In genomic region chr3:153350420-153350819, GRCh38 we compare ENCODE assay signal across 15 cellular contexts.
DNase-seq lines count a peak whose midpoint lies in the region; ATAC-seq, FAIRE-seq and TF ChIP-seq lines count a peak whose summit lies in the region.
"Had no signal": no experiment of that assay in that cellular context is flagged by ENCODE, and none has a peak within 500 bp of the region (broad histone marks: within the 10 kb centered on the region; RNA-seq: fewer than 3 reads in every experiment).

No MANE protein-coding gene starts in this region.

- H3K9me3 Mint-ChIP-seq in HFFc6, result no peaks in the 10 kb centered on the region
- peaks cover 6% of the 10 kb centered on the region for H3K9me3 Mint-ChIP-seq in astrocyte (ENCODE audit: unreplicated experiment)
- H3K9me3 Mint-ChIP-seq in stimulated activated memory B cell treated with anti-CD40 and anti-IgM and Interleukin-4, amounts not matched to agents 10 μg/mL and 1 μg/mL and 100 μg/mL, for 72 hours, result no peaks in the 10 kb centered on the region
- H3K9me3 Mint-ChIP-seq: natural killer cell had no signal

- H3K27me3 ChIP-seq in astrocyte (ENCODE audit: insufficient read depth, low read length), result no peaks in the 10 kb centered on the region
- no peaks in the 10 kb centered on the region for H3K27me3 ChIP-seq in keratinocyte (ENCODE audit: control insufficient read depth, extremely low read depth, insufficient read depth, low read length)
- H3K27me3 ChIP-seq: BLaER1 treated with 17β-estradiol and CSF1 and Interleukin-3, amounts not matched to agents 10 nM and 100 nM; vagina had no signal

- DNase-seq in AG08395 (ENCODE audit: low spot score), result peak; percentile 71
- peak; percentile 70 for DNase-seq in HFFc6
- DNase-seq in astrocyte (ENCODE audit: low read depth), result peak; percentile 95
- peak; percentile 46 for DNase-seq in keratinocyte (ENCODE audit: low read depth, low spot score)
- DNase-seq in GM19238 (ENCODE audit: insufficient read length, low spot score), result no peak
- DNase-seq: natural killer cell, NCI-H1105, NCI-H524, SHP77 had no signal

- H3K4me3 ChIP-seq in astrocyte (ENCODE audit: insufficient read depth, low read depth, low read length) (no peak overlapping the region), keratinocyte (ENCODE audit: control insufficient read depth in 2 of 3, extremely low read depth in 1 of 3, insufficient read depth in 2 of 3, low read depth in 1 of 3, low read length in 3 of 3) (no peak overlapping the region)
- H3K4me3 ChIP-seq: BLaER1 treated with 17β-estradiol and CSF1 and Interleukin-3, amounts not matched to agents 10 nM and 100 nM; vagina had no signal

- no peaks in the 10 kb centered on the region for H4K20me1 ChIP-seq in astrocyte (ENCODE audit: insufficient read depth, low read length)
- H4K20me1 ChIP-seq in keratinocyte (ENCODE audit: control insufficient read depth, extremely low read depth, insufficient read depth, low read length), result no peaks in the 10 kb centered on the region
- H4K20me1 ChIP-seq: BLaER1 treated with 17β-estradiol and CSF1 and Interleukin-3, amounts not matched to agents 10 nM and 100 nM had no signal

- H3K4me3 Mint-ChIP-seq in HFFc6 (no peak overlapping the region), astrocyte (ENCODE audit: unreplicated experiment) (no peak overlapping the region)
- H3K4me3 Mint-ChIP-seq in stimulated activated memory B cell treated with anti-CD40 and anti-IgM and Interleukin-4, amounts not matched to agents 10 μg/mL and 1 μg/mL and 100 μg/mL, for 72 hours, result no peak overlapping the region
- H3K4me3 Mint-ChIP-seq: brain, natural killer cell had no signal

- H2AFZ ChIP-seq in astrocyte (ENCODE audit: low read depth, low read length), result no peak overlapping the region
- H2AFZ ChIP-seq in keratinocyte (ENCODE audit: control insufficient read depth, low read length), result no peak overlapping the region

- dilution Hi-C loops in keratinocyte (cut with MboI; ENCODE audit: extremely low pct_ligation_motif_present, low sequenced_read_pairs), result no loop called here

- peaks cover 21% of the 10 kb centered on the region for H3K4me1 Mint-ChIP-seq in HFFc6 (ENCODE audit: low read depth)
- peaks cover 33% of the 10 kb centered on the region for H3K4me1 Mint-ChIP-seq in astrocyte (ENCODE audit: low read depth, unreplicated experiment)
- peaks cover 7% of the 10 kb centered on the region for H3K4me1 Mint-ChIP-seq in stimulated activated memory B cell treated with anti-CD40 and anti-IgM and Interleukin-4, amounts not matched to agents 10 μg/mL and 1 μg/mL and 100 μg/mL, for 72 hours
- H3K4me1 Mint-ChIP-seq: brain, natural killer cell had no signal

- no peaks in the 10 kb centered on the region for H3K36me3 ChIP-seq in astrocyte (ENCODE audit: insufficient read depth, low read length)
- H3K36me3 ChIP-seq in keratinocyte (ENCODE audit: control insufficient read depth in 2 of 2, extremely low read depth in 1 of 2, insufficient read depth in 2 of 2, low read length in 2 of 2), result no peaks in the 10 kb centered on the region
- H3K36me3 ChIP-seq: BLaER1 treated with 17β-estradiol and CSF1 and Interleukin-3, amounts not matched to agents 10 nM and 100 nM; vagina had no signal

- H3K4me1 ChIP-seq in astrocyte (ENCODE audit: insufficient read depth, low read length), result peaks cover 12% of the 10 kb centered on the region
- peaks cover 22% of the 10 kb centered on the region for H3K4me1 ChIP-seq in keratinocyte (ENCODE audit: control insufficient read depth, extremely low read depth, insufficient read depth, low read length)
- H3K4me1 ChIP-seq: vagina had no signal

- H3K27ac ChIP-seq in astrocyte (ENCODE audit: low read depth, low read length) (peak overlapping the region; percentile 41), keratinocyte (ENCODE audit: control insufficient read depth, insufficient read depth, low read length) (no peak overlapping the region)
- H3K27ac ChIP-seq: BLaER1 treated with 17β-estradiol and CSF1 and Interleukin-3, amounts not matched to agents 10 nM and 100 nM; vagina had no signal

- ATAC-seq in activated CD4-positive, CD25-positive, alpha-beta regulatory T cell treated with anti-CD3 and anti-CD28 coated beads, Interleukin-2, amount 50 U/mL, for 24 hours, result no peak
- no peak for ATAC-seq in stimulated activated memory B cell treated with anti-CD40 and anti-IgM and Interleukin-4, amounts not matched to agents 10 μg/mL and 1 μg/mL and 100 μg/mL, for 72 hours
- no peak for ATAC-seq in HG03135 (IDR thresholded peaks at IDR 0.05; ENCODE audit: unreplicated experiment)
- ATAC-seq: natural killer cell had no signal

- H3K27me3 Mint-ChIP-seq in HFFc6 (ENCODE audit: insufficient read depth) (peaks cover 4% of the 10 kb centered on the region), astrocyte (ENCODE audit: low read depth, unreplicated experiment) (no peaks in the 10 kb centered on the region)
- no peaks in the 10 kb centered on the region for H3K27me3 Mint-ChIP-seq in stimulated activated memory B cell treated with anti-CD40 and anti-IgM and Interleukin-4, amounts not matched to agents 10 μg/mL and 1 μg/mL and 100 μg/mL, for 72 hours

- peak overlapping the region; percentile 57 for H3K4me2 ChIP-seq in astrocyte (ENCODE audit: low read length)
- peak overlapping the region; percentile 22 for H3K4me2 ChIP-seq in keratinocyte (ENCODE audit: control insufficient read depth, extremely low read depth, insufficient read depth, low read depth, low read length)
- H3K4me2 ChIP-seq: BLaER1 treated with 17β-estradiol and CSF1 and Interleukin-3, amounts not matched to agents 10 nM and 100 nM had no signal

- H3K9me1 ChIP-seq in keratinocyte (ENCODE audit: control insufficient read depth, extremely low read depth, insufficient read depth, low read length), result no peaks in the 10 kb centered on the region

- H3K79me2 ChIP-seq in astrocyte (ENCODE audit: insufficient read depth, low read length) (no peaks in the 10 kb centered on the region), keratinocyte (ENCODE audit: control insufficient read depth, insufficient read depth, low read length) (no peaks in the 10 kb centered on the region)

- H3K9me3 ChIP-seq in astrocyte (ENCODE audit: insufficient read depth, low read depth, low read length), result no peaks in the 10 kb centered on the region
- no peaks in the 10 kb centered on the region for H3K9me3 ChIP-seq in keratinocyte (ENCODE audit: control insufficient read depth, low read depth, low read length)
- H3K9me3 ChIP-seq: vagina had no signal

- FAIRE-seq in astrocyte (lab: Jason Lieb, UNC), result peak; percentile 96
- peak; percentile 39 for FAIRE-seq in keratinocyte (lab: Jason Lieb, UNC)

- H3K36me3 Mint-ChIP-seq in HFFc6 (ENCODE audit: low read depth) (no peaks in the 10 kb centered on the region), astrocyte (ENCODE audit: low read depth, unreplicated experiment) (no peaks in the 10 kb centered on the region)
- no peaks in the 10 kb centered on the region for H3K36me3 Mint-ChIP-seq in stimulated activated memory B cell treated with anti-CD40 and anti-IgM and Interleukin-4, amounts not matched to agents 10 μg/mL and 1 μg/mL and 100 μg/mL, for 72 hours
- H3K36me3 Mint-ChIP-seq: brain, natural killer cell had no signal

- no peak overlapping the region for H3K27ac Mint-ChIP-seq in HFFc6
- H3K27ac Mint-ChIP-seq in astrocyte (ENCODE audit: unreplicated experiment), result peak overlapping the region; percentile 99
- no peak overlapping the region for H3K27ac Mint-ChIP-seq in stimulated activated memory B cell treated with anti-CD40 and anti-IgM and Interleukin-4, amounts not matched to agents 10 μg/mL and 1 μg/mL and 100 μg/mL, for 72 hours
- H3K27ac Mint-ChIP-seq: brain, natural killer cell had no signal

- H3K9ac ChIP-seq in astrocyte (ENCODE audit: low read length), result no peak overlapping the region
- H3K9ac ChIP-seq in keratinocyte (ENCODE audit: control insufficient read depth, extremely low read depth, insufficient read depth, low read length), result no peak overlapping the region
- H3K9ac ChIP-seq: BLaER1 treated with 17β-estradiol and CSF1 and Interleukin-3, amounts not matched to agents 10 nM and 100 nM had no signal

- TF ChIP-seq CTCF in HFFc6 (IDR thresholded peaks at IDR 0.05), result no peak
- TF ChIP-seq CTCF in astrocyte (IDR thresholded peaks at IDR 0.05; ENCODE audit: insufficient read depth, low read depth, low read length), result no peak
- no peak for TF ChIP-seq CTCF in keratinocyte (optimal IDR thresholded peaks at IDR 0.05 in 1 of 3, IDR thresholded peaks at IDR 0.05 in 1 of 3, conservative IDR thresholded peaks at IDR 0.05 in 1 of 3; ENCODE audit: extremely low read depth in 1 of 3, insufficient read depth in 2 of 3, low read length in 3 of 3)
